9 cellular contexts compared by ENCODE assay signal in genomic region chr1:23018661-23019093, GRCh38. TPM values are rescaled to one million over a fixed set of nuclear protein-coding genes. Genes with fewer than 3 reads are reported as not detected.
A peak's percentile ranks its signal among the peaks of the same experiment; 100 is the strongest.
DNase-seq lines count a peak whose midpoint lies in the region; ATAC-seq and TF ChIP-seq lines count a peak whose summit lies in the region.
"Had no signal": no experiment of that assay in that cellular context is flagged by ENCODE, and none has a peak within 500 bp of the region (broad histone marks: within the 10 kb centered on the region; RNA-seq: fewer than 3 reads in every experiment).

No MANE protein-coding gene starts in this region.

- peak overlapping the region; percentile 42 to 92 (median 79) for H3K9ac ChIP-seq in subcutaneous abdominal adipose tissue (ENCODE audit: low read length in 5 of 5)

- H3K4me1 ChIP-seq in subcutaneous abdominal adipose tissue (ENCODE audit: control insufficient read depth in 5 of 5, insufficient read depth in 5 of 5, low read length in 5 of 5) = peaks cover 0 to 28% (median 20%) of the 10 kb centered on the region in 5 donors

- H3K27me3 ChIP-seq in subcutaneous abdominal adipose tissue (ENCODE audit: control insufficient read depth in 5 of 5, insufficient read depth in 4 of 5, low read length in 5 of 5) = no peaks in the 10 kb centered on the region

- H3K4me3 ChIP-seq in subcutaneous abdominal adipose tissue (ENCODE audit: low read depth in 1 of 5, low read length in 5 of 5) = peak overlapping the region; percentile 82 to 97 (median 95)

- ATAC-seq in activated naive CD8-positive, alpha-beta T cell treated with anti-CD3 and anti-CD28 coated beads, Interleukin-2, amount 10 ng/mL, durations not matched to agents 7 days and 5 days (ENCODE audit: low read depth) = no peak
- no peak for ATAC-seq in HG03097 (IDR thresholded peaks at IDR 0.05; ENCODE audit: low FRiP score, unreplicated experiment)

- H3K27ac ChIP-seq in subcutaneous abdominal adipose tissue (ENCODE audit: low read depth, low read length) = peak overlapping the region; percentile 69

- DNase-seq in AG20443 (ENCODE audit: low spot score) (peak; percentile 47), HFFc6 (no peak), immature natural killer cell (no peak), GM10248 (ENCODE audit: extremely low spot score) (no peak), NCI-H510A (lab: John Stamatoyannopoulos, UW) (no peak)
- DNase-seq in activated naive CD8-positive, alpha-beta T cell treated with anti-CD3 and anti-CD28 coated beads, Interleukin-2, amount 10 ng/mL, durations not matched to agents 7 days and 5 days = no peak

- peak overlapping the region; percentile 94 for H3K4me3 Mint-ChIP-seq in HFFc6
- H3K4me3 Mint-ChIP-seq in activated naive CD8-positive, alpha-beta T cell treated with anti-CD3 and anti-CD28 coated beads, Interleukin-2, amount 10 ng/mL, durations not matched to agents 7 days and 5 days = peak overlapping the region; percentile 95
- H3K4me3 Mint-ChIP-seq in immature natural killer cell = peak overlapping the region; percentile 89 to 100 (median 97)

- H3K27me3 Mint-ChIP-seq in HFFc6 (ENCODE audit: insufficient read depth) = no peaks in the 10 kb centered on the region
- H3K27me3 Mint-ChIP-seq in activated naive CD8-positive, alpha-beta T cell treated with anti-CD3 and anti-CD28 coated beads, Interleukin-2, amount 10 ng/mL, durations not matched to agents 7 days and 5 days = no peaks in the 10 kb centered on the region
- peaks cover 0 to 4% (median 0%) of the 10 kb centered on the region in 3 donors for H3K27me3 Mint-ChIP-seq in immature natural killer cell (ENCODE audit: low read depth in 3 of 3)

- H3K27ac Mint-ChIP-seq in HFFc6 (peak overlapping the region; percentile 92), immature natural killer cell (peak overlapping the region; percentile 79 to 98 (median 92))
- H3K27ac Mint-ChIP-seq in activated naive CD8-positive, alpha-beta T cell treated with anti-CD3 and anti-CD28 coated beads, Interleukin-2, amount 10 ng/mL, durations not matched to agents 7 days and 5 days = peak overlapping the region; percentile 92

- H3K36me3 ChIP-seq in subcutaneous abdominal adipose tissue (ENCODE audit: control insufficient read depth in 5 of 5, insufficient read depth in 5 of 5, low read length in 5 of 5) = no peaks in the 10 kb centered on the region

- H3K4me1 Mint-ChIP-seq in HFFc6 (ENCODE audit: low read depth) (peaks cover 43% of the 10 kb centered on the region), immature natural killer cell (peaks cover 34 to 44% of the 10 kb centered on the region in 2 donors)
- peaks cover 29% of the 10 kb centered on the region for H3K4me1 Mint-ChIP-seq in activated naive CD8-positive, alpha-beta T cell treated with anti-CD3 and anti-CD28 coated beads, Interleukin-2, amount 10 ng/mL, durations not matched to agents 7 days and 5 days

- H3K36me3 Mint-ChIP-seq in HFFc6 (ENCODE audit: low read depth) (peaks cover 9% of the 10 kb centered on the region), immature natural killer cell (peaks cover 0 to 7% (median 5%) of the 10 kb centered on the region in 3 donors)
- peaks cover 18% of the 10 kb centered on the region for H3K36me3 Mint-ChIP-seq in activated naive CD8-positive, alpha-beta T cell treated with anti-CD3 and anti-CD28 coated beads, Interleukin-2, amount 10 ng/mL, durations not matched to agents 7 days and 5 days

- H3K9me3 Mint-ChIP-seq in HFFc6 (no peaks in the 10 kb centered on the region; the same call in 1 of the 2 replicates), immature natural killer cell (no peaks in the 10 kb centered on the region)
- H3K9me3 Mint-ChIP-seq in activated naive CD8-positive, alpha-beta T cell treated with anti-CD3 and anti-CD28 coated beads, Interleukin-2, amount 10 ng/mL, durations not matched to agents 7 days and 5 days = peaks cover 6% of the 10 kb centered on the region

- POLR2A ChIA-PET in activated naive CD8-positive, alpha-beta T cell treated with anti-CD3 and anti-CD28 coated beads, Interleukin-2, amount 10 ng/mL, durations not matched to agents 7 days and 5 days (lab: Charles Lee) = interaction anchor here (0.6 to 2.2 kb wide), 6 partner anchors 12 to 512 kb away, joined by 3 to 9 read pairs (median 3); partner anchors contain the start of genes E2F2 and HNRNPR
- POLR2A ChIA-PET in GM10248 (lab: Yijun Ruan, JAX) = no interaction called here

- H3K9me3 ChIP-seq in subcutaneous abdominal adipose tissue (ENCODE audit: control insufficient read depth in 5 of 5, low read length in 5 of 5) = peaks cover 0 to 7% (median 0%) of the 10 kb centered on the region in 5 donors

- no peak for TF ChIP-seq CTCF in HFFc6 (IDR thresholded peaks at IDR 0.05)
- TF ChIP-seq CTCF in GM10248 (IDR thresholded peaks at IDR 0.05; ENCODE audit: control extremely low read depth, extremely low read depth, low read depth, missing control alignments) = no peak

- CTCF ChIA-PET in GM10248 (lab: Yijun Ruan, JAX) = interaction anchor here (1.7 kb wide), 1 partner anchor 166 kb away, joined by 4 read pairs; no protein-coding TSS in a partner anchor

RNA-seq across cellular contexts. Expression of gene KDM1A, which starts 0.6 kb away (rescaled TPM):
- total RNA-seq in HFFc6 (2021; fragmentation: NEBNext Ultra II Directional; extraction: Animal tissue kit (Norgen Biotek cat#: 25700)) = 10 to 100 TPM; 51.4 to 70.6 (median 62.5) TPM
- 10 to 100 TPM; 55.2 to 57.0 TPM for total RNA-seq in activated naive CD8-positive, alpha-beta T cell treated with anti-CD3 and anti-CD28 coated beads, Interleukin-2, amount 10 ng/mL, durations not matched to agents 7 days and 5 days
- polyA plus RNA-seq in immature natural killer cell = 10 to 100 TPM; 28.8 to 45.3 (median 45.0) TPM

RNA-seq across cellular contexts. Expression of gene TEX46, which starts 3.0 kb away (rescaled TPM):
- not detected for total RNA-seq in HFFc6 (2021; fragmentation: NEBNext Ultra II Directional; extraction: Animal tissue kit (Norgen Biotek cat#: 25700))
- not detected for total RNA-seq in activated naive CD8-positive, alpha-beta T cell treated with anti-CD3 and anti-CD28 coated beads, Interleukin-2, amount 10 ng/mL, durations not matched to agents 7 days and 5 days
- not detected for polyA plus RNA-seq in immature natural killer cell
- total RNA-seq: pulmonary artery endothelial cell had no signal

RNA-seq across cellular contexts. Expression of gene LACTBL1, which starts 46.0 kb away (rescaled TPM):
- total RNA-seq in HFFc6 (2021; fragmentation: NEBNext Ultra II Directional; extraction: Animal tissue kit (Norgen Biotek cat#: 25700)) = not detected
- total RNA-seq in activated naive CD8-positive, alpha-beta T cell treated with anti-CD3 and anti-CD28 coated beads, Interleukin-2, amount 10 ng/mL, durations not matched to agents 7 days and 5 days = not detected
- not detected for polyA plus RNA-seq in immature natural killer cell
- total RNA-seq: pulmonary artery endothelial cell had no signal
